ENCODE assay signal across 16 cellular contexts in the genomic region with DNA sequence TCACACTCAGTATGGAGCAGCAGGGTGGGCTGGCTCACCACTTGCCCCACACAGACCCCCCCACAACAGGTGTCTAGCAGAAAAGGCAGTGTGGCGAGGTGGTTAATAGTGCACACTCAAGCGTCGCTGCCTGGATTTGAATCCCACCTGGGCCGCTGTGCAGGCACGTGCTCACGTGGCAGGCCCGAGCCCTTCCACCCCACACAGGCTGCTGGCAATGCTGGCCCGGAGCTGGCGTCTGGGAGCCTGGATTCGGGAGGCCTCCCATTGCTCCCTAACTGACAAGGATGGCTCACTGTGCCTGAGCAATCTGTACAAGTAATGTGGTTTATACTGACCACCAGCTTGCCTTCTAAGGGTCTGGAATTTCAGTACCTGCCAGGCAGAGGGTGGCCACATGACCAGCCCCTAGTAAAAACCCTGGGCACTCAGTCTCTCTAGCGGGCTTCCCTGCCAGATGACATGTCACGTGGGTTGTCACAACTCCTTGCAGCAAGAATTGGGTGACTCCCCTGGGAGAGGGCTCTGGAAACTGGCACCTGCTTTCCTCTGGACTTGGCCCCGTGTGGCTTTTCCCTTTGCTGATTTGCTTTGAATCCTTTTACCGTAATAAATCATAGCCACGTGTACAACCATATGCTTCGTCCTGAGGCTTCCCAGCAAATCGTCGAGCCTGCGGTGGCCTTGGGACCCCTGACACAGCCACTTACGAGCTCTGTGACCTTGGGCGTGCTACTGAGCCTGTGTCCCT.
"Had no signal": no experiment of that assay in that cellular context is flagged by ENCODE, and none has a peak within 500 bp of the region (broad histone marks: within the 10 kb centered on the region; RNA-seq: fewer than 3 reads in every experiment).

No MANE protein-coding gene starts in this region.

- H3K4me1 ChIP-seq: breast epithelium, upper lobe of right lung had no signal

- H3K9me3 Mint-ChIP-seq: activated naive CD8-positive, alpha-beta T cell treated with anti-CD3 and anti-CD28 coated beads for 36 hours; activated T-cell treated with anti-CD3 and anti-CD28 coated beads, Interleukin-2, amount 50 U/mL, for 24 hours; naive thymus-derived CD4-positive, alpha-beta T cell had no signal

- H3K4me3 ChIP-seq: breast epithelium, esophagus squamous epithelium, upper lobe of right lung had no signal

- H3K4me3 Mint-ChIP-seq: activated CD8-positive, alpha-beta memory T cell treated with anti-CD3 and anti-CD28 coated beads, Interleukin-2, amount 10 ng/mL, durations not matched to agents 7 days and 5 days; activated naive CD8-positive, alpha-beta T cell treated with anti-CD3 and anti-CD28 coated beads for 36 hours; activated T-cell treated with anti-CD3 and anti-CD28 coated beads, Interleukin-2, amount 50 U/mL, for 24 hours; naive thymus-derived CD4-positive, alpha-beta T cell had no signal

- H3K27me3 Mint-ChIP-seq: activated CD8-positive, alpha-beta memory T cell treated with anti-CD3 and anti-CD28 coated beads, Interleukin-2, amount 10 ng/mL, durations not matched to agents 7 days and 5 days; activated naive CD8-positive, alpha-beta T cell treated with anti-CD3 and anti-CD28 coated beads for 36 hours; activated T-cell treated with anti-CD3 and anti-CD28 coated beads, Interleukin-2, amount 50 U/mL, for 24 hours; naive thymus-derived CD4-positive, alpha-beta T cell; progenitor cell of endocrine pancreas had no signal

- ATAC-seq: activated CD8-positive, alpha-beta memory T cell treated with anti-CD3 and anti-CD28 coated beads, Interleukin-2, amount 10 ng/mL, durations not matched to agents 7 days and 5 days; left colon; naive thymus-derived CD4-positive, alpha-beta T cell; upper lobe of right lung had no signal

- H3K27ac ChIP-seq: breast epithelium, esophagus squamous epithelium, upper lobe of right lung had no signal

- H3K36me3 ChIP-seq: breast epithelium had no signal

- H3K27me3 ChIP-seq: breast epithelium, esophagus squamous epithelium, upper lobe of right lung had no signal

- H3K9me3 ChIP-seq: breast epithelium, esophagus squamous epithelium, upper lobe of right lung had no signal

- H3K4me1 Mint-ChIP-seq: activated naive CD8-positive, alpha-beta T cell treated with anti-CD3 and anti-CD28 coated beads for 36 hours had no signal

- DNase-seq: activated CD8-positive, alpha-beta memory T cell treated with anti-CD3 and anti-CD28 coated beads, Interleukin-2, amount 10 ng/mL, durations not matched to agents 7 days and 5 days; activated effector memory CD4-positive, alpha-beta T cell treated with anti-CD3 and anti-CD28 coated beads, Interleukin-2, amount 50 U/mL, for 16 hours; activated naive CD8-positive, alpha-beta T cell treated with anti-CD3 and anti-CD28 coated beads for 36 hours; activated T-cell treated with anti-CD3 and anti-CD28 coated beads, Interleukin-2, amount 50 U/mL, for 24 hours; anterior cingulate cortex; esophagus squamous epithelium; foreskin fibroblast; left colon; mammary epithelial cell; naive thymus-derived CD4-positive, alpha-beta T cell; nucleus accumbens; stimulated activated CD4-positive, alpha-beta T cell treated with anti-CD3 and anti-CD28 coated beads, Interleukin-2, amount 100 ng/mL, for 48 hours; stimulated activated naive CD4-positive, alpha-beta T cell treated with Interleukin-2 at 50 U/mL for 16 hours; upper lobe of right lung had no signal
